Comparison of ENCODE assay signal across 6 cellular contexts in genomic region chr11:55867354-55867753, GRCh38. TPM values are rescaled to one million over a fixed set of nuclear protein-coding genes. Genes with fewer than 3 reads are reported as not detected.
"Had no signal": no experiment of that assay in that cellular context is flagged by ENCODE, and none has a peak within 500 bp of the region (broad histone marks: within the 10 kb centered on the region; RNA-seq: fewer than 3 reads in every experiment).

No MANE protein-coding gene starts in this region.

RNA-seq across cellular contexts. Expression of gene TRIM51, which starts 15.7 kb away (rescaled TPM):
- total RNA-seq: HepG2, HT-29, HT1080, IMR-90, K562 had no signal
- polyA plus RNA-seq: HepG2, IgD-negative memory B cell, IMR-90, K562 had no signal

RNA-seq across cellular contexts. Expression of gene OR5D16, which starts 28.8 kb away (rescaled TPM):
- total RNA-seq: HepG2, HT-29, HT1080, IMR-90, K562 had no signal
- polyA plus RNA-seq: HepG2, IgD-negative memory B cell, IMR-90, K562 had no signal

RNA-seq across cellular contexts. Expression of gene OR5L2, which starts 40.3 kb away (rescaled TPM):
- total RNA-seq: HepG2, HT-29, HT1080, IMR-90, K562 had no signal
- polyA plus RNA-seq: HepG2, IgD-negative memory B cell, IMR-90, K562 had no signal

RNA-seq across cellular contexts. Expression of gene OR5W2, which starts 47.0 kb away (rescaled TPM):
- total RNA-seq: HepG2, HT-29, HT1080, IMR-90, K562 had no signal
- polyA plus RNA-seq: HepG2, IgD-negative memory B cell, IMR-90, K562 had no signal

RNA-seq across cellular contexts. Expression of gene OR5D18, which starts 47.9 kb away (rescaled TPM):
- total RNA-seq: HepG2, HT-29, HT1080, IMR-90, K562 had no signal
- polyA plus RNA-seq: HepG2, IgD-negative memory B cell, IMR-90, K562 had no signal
